21 cellular contexts compared by ENCODE assay signal in genomic region chr2:70431948-70432347, GRCh38.
"Had no signal": no experiment of that assay in that cellular context is flagged by ENCODE, and none has a peak within 500 bp of the region (broad histone marks: within the 10 kb centered on the region; RNA-seq: fewer than 3 reads in every experiment).

No MANE protein-coding gene starts in this region.

- H3K27me3 Mint-ChIP-seq: naive thymus-derived CD8-positive, alpha-beta T cell had no signal

- H3K36me3 Mint-ChIP-seq: activated CD8-positive, alpha-beta memory T cell treated with anti-CD3 and anti-CD28 coated beads, Interleukin-2, amount 10 ng/mL, durations not matched to agents 7 days and 5 days; activated naive CD4-positive, alpha-beta T cell treated with anti-CD3 and anti-CD28 coated beads, Interleukin-2, amount 50 U/mL, for 72 hours; brain; naive thymus-derived CD8-positive, alpha-beta T cell had no signal

- H3K27ac Mint-ChIP-seq: activated CD8-positive, alpha-beta memory T cell treated with anti-CD3 and anti-CD28 coated beads, Interleukin-2, amount 10 ng/mL, durations not matched to agents 7 days and 5 days; activated naive CD4-positive, alpha-beta T cell treated with anti-CD3 and anti-CD28 coated beads, Interleukin-2, amount 50 U/mL, for 72 hours; brain; naive thymus-derived CD8-positive, alpha-beta T cell; T-helper 1 cell treated with Interleukin-12 subunit alpha and Interleukin-12 subunit beta and Interleukin-4 antibody, amounts not matched to agents 30 μg/mL and 1 μg/mL, for 36 hours had no signal

- H3K36me3 ChIP-seq: prostate gland, sigmoid colon, suprapubic skin had no signal

- DNase-seq: activated CD4-positive, alpha-beta T cell treated with anti-CD3 and anti-CD28 coated beads, Interleukin-2, amount 50 U/mL, for 48 hours; activated CD8-positive, alpha-beta memory T cell treated with anti-CD3 and anti-CD28 coated beads, Interleukin-2, amount 10 ng/mL, durations not matched to agents 7 days and 5 days; activated effector memory CD4-positive, alpha-beta T cell treated with anti-CD3 and anti-CD28 coated beads, Interleukin-2, amount 50 U/mL, for 16 hours; activated T-cell treated with anti-CD3 and anti-CD28 coated beads, Interleukin-2, amount 50 U/mL, for 4 hours; amniotic stem cell; cortex of kidney; effector memory CD4-positive, alpha-beta T cell; erythroblast; mammary epithelial cell; mucosa of descending colon; naive thymus-derived CD8-positive, alpha-beta T cell; occipital lobe; sigmoid colon; stimulated activated CD4-positive, alpha-beta T cell treated with anti-CD3 and anti-CD28 coated beads, Interleukin-12 subunit alpha, Interleukin-12 subunit beta, amount 100 ng/mL, for 4 hours; stimulated activated naive CD4-positive, alpha-beta T cell treated with Interleukin-2 at 50 U/mL for 16 hours had no signal

- H3K9me3 Mint-ChIP-seq: activated naive CD4-positive, alpha-beta T cell treated with anti-CD3 and anti-CD28 coated beads, Interleukin-2, amount 50 U/mL, for 72 hours; central memory CD8-positive, alpha-beta T cell; naive thymus-derived CD8-positive, alpha-beta T cell; T-helper 1 cell treated with Interleukin-12 subunit alpha and Interleukin-12 subunit beta and Interleukin-4 antibody, amounts not matched to agents 30 μg/mL and 1 μg/mL, for 36 hours had no signal

- H3K4me1 ChIP-seq: prostate gland, sigmoid colon, suprapubic skin had no signal

- H3K27ac ChIP-seq: prostate gland, sigmoid colon, suprapubic skin had no signal

- H3K27me3 ChIP-seq: sigmoid colon had no signal

- H3K4me3 ChIP-seq: mucosa of descending colon, prostate gland, sigmoid colon, suprapubic skin had no signal

- H3K4me3 Mint-ChIP-seq: activated CD8-positive, alpha-beta memory T cell treated with anti-CD3 and anti-CD28 coated beads, Interleukin-2, amount 10 ng/mL, durations not matched to agents 7 days and 5 days; activated T-cell treated with anti-CD3 and anti-CD28 coated beads, Interleukin-2, amount 50 U/mL, for 4 hours; brain; central memory CD8-positive, alpha-beta T cell; naive thymus-derived CD8-positive, alpha-beta T cell; T-helper 1 cell treated with Interleukin-12 subunit alpha and Interleukin-12 subunit beta and Interleukin-4 antibody, amounts not matched to agents 30 μg/mL and 1 μg/mL, for 36 hours had no signal

- H3K4me1 Mint-ChIP-seq: activated CD8-positive, alpha-beta memory T cell treated with anti-CD3 and anti-CD28 coated beads, Interleukin-2, amount 10 ng/mL, durations not matched to agents 7 days and 5 days; brain; central memory CD8-positive, alpha-beta T cell had no signal

- H3K9me3 ChIP-seq: mucosa of descending colon, prostate gland, sigmoid colon, suprapubic skin had no signal
